Comparison of ENCODE assay signal across 13 cellular contexts in the genomic region with DNA sequence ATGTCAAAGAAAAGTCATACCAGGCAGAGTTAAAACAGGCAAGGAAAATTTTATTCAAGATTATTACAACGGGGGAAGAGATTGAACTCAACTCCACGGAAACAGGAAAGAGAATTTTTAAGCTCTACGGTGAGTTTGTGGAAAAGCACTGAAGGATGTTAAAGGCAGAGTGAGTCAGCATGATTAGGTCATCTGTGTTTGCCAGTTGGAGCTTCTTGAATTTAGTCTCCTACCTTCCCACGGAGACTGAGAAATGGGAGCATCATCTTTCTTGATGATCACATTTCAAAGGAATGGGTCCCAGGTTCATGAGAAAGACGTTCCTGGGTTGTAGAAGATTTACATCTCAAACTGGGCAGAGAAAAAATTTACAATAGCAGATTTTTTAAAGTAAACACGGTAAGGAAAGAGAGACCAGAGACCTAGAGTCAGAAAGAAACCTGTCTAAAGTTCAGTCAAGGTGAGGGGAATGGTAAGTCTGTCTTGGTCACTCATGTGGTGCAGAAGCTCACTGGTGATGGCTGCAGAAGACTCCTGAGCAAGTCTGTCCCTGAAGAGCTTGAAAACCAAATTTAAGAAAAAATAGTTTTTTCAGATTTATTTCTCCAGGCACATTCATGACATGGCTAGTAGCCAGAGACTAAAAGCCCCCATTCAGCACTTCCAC.
A peak's percentile ranks its signal among the peaks of the same experiment; 100 is the strongest.
DNase-seq lines count a peak whose midpoint lies in the region; ATAC-seq and TF ChIP-seq lines count a peak whose summit lies in the region.
"Had no signal": no experiment of that assay in that cellular context is flagged by ENCODE, and none has a peak within 500 bp of the region (broad histone marks: within the 10 kb centered on the region; RNA-seq: fewer than 3 reads in every experiment).

No MANE protein-coding gene starts in this region.

- H2AK5ac ChIP-seq in IMR-90 (ENCODE audit: low read depth, low read length): peak overlapping the region; percentile 93; the same call in 1 of the 2 replicates

- H2BK15ac ChIP-seq in IMR-90 (ENCODE audit: low read depth, low read length): peak overlapping the region; percentile 83

- H2BK5ac ChIP-seq in IMR-90 (ENCODE audit: low read depth, low read length, poor library complexity, severe bottlenecking): peak overlapping the region; percentile 99

- no peaks in the 10 kb centered on the region for H3K9me3 ChIP-seq in IMR-90 (ENCODE audit: control insufficient read depth, insufficient read depth, low read length)
- H3K9me3 ChIP-seq: upper lobe of right lung had no signal

- H4K8ac ChIP-seq in IMR-90 (ENCODE audit: low read depth in 2 of 2, low read length in 2 of 2): peak overlapping the region; percentile 87 to 97; a peak in 3 of 4 replicates

- DNase-seq in DMS 273 (lab: John Stamatoyannopoulos, UW; ENCODE audit: unreplicated experiment) (peak; percentile 66), IMR-90 (peak; percentile 99), astrocyte of the spinal cord (ENCODE audit: low read depth, low spot score) (peak; percentile 84), kidney epithelial cell (ENCODE audit: low read depth) (peak; percentile 79), NCI-H1694 (lab: John Stamatoyannopoulos, UW) (no peak), NCI-H146 (lab: John Stamatoyannopoulos, UW) (no peak)
- DNase-seq in stimulated activated CD4-positive, alpha-beta T cell treated with anti-CD3 and anti-CD28 coated beads, Interleukin-4, amount 100 ng/mL, for 4 hours: no peak
- DNase-seq: activated CD4-positive, alpha-beta memory T cell treated with anti-CD3 and anti-CD28 coated beads, Interleukin-2, amount 10 ng/mL, durations not matched to agents 7 days and 5 days; CD4-positive, alpha-beta memory T cell; effector CD4-positive, alpha-beta T cell; SW 1271; upper lobe of right lung had no signal

- no peaks in the 10 kb centered on the region for H4K20me1 ChIP-seq in IMR-90 (ENCODE audit: insufficient read depth, low read length)

- peak overlapping the region; percentile 34; the same call in 1 of the 2 replicates for H3K9ac ChIP-seq in IMR-90 (ENCODE audit: low read depth, low read length)

- H3K27me3 ChIP-seq in IMR-90 (ENCODE audit: control insufficient read depth, insufficient read depth, low read length) (no peaks in the 10 kb centered on the region), kidney epithelial cell (ENCODE audit: control insufficient read depth, insufficient read depth, low read length) (no peaks in the 10 kb centered on the region)
- H3K27me3 ChIP-seq: upper lobe of right lung had no signal

- POLR2A ChIA-PET in IMR-90 (lab: Charles Lee; ENCODE audit: unreplicated experiment): no interaction called here

- peak overlapping the region; percentile 99; the same call in 1 of the 2 replicates for H4K5ac ChIP-seq in IMR-90 (ENCODE audit: low read depth, low read length)

- H3K18ac ChIP-seq in IMR-90 (ENCODE audit: low read depth, low read length): peak overlapping the region; percentile 98

- WGBS in IMR-90 (ENCODE audit: extremely low coverage in 2 of 2, insufficient read length in 1 of 2), 2 experiments: no CpG with 5 or more reads among the region's 6 CpGs

- dilution Hi-C loops in IMR-90 (cut with HindIII; ENCODE audit: low sequenced_read_pairs, unreplicated experiment): no loop called here

- peak overlapping the region; percentile 77; the same call in 1 of the 2 replicates for H3K4me2 ChIP-seq in IMR-90 (ENCODE audit: low read depth, low read length)

- peak overlapping the region; percentile 97 for H3K4ac ChIP-seq in IMR-90 (ENCODE audit: low read depth, low read length)

- peak overlapping the region; percentile 94 for H4K91ac ChIP-seq in IMR-90 (ENCODE audit: insufficient read depth, low read depth, low read length)

- H3K14ac ChIP-seq in IMR-90 (replicated peaks; ENCODE audit: low read depth, low read length): peak overlapping the region; percentile 94

- peak overlapping the region; percentile 94 for H3K23ac ChIP-seq in IMR-90 (ENCODE audit: low read depth, low read length)

- no peak for TF ChIP-seq RAD21 in IMR-90 (IDR thresholded peaks at IDR 0.05; ENCODE audit: low read length)

- H3K36me3 ChIP-seq in IMR-90 (ENCODE audit: control insufficient read depth, insufficient read depth, low read length) (no peaks in the 10 kb centered on the region), kidney epithelial cell (ENCODE audit: control insufficient read depth, insufficient read depth, low read length) (no peaks in the 10 kb centered on the region)
- H3K36me3 ChIP-seq: upper lobe of right lung had no signal

- peak overlapping the region; percentile 95 for H3K27ac ChIP-seq in IMR-90 (ENCODE audit: insufficient read depth, low read length)
- H3K27ac ChIP-seq: upper lobe of right lung had no signal

- H3K56ac ChIP-seq in IMR-90 (ENCODE audit: extremely low read depth, insufficient read depth, low read length): peak overlapping the region; percentile 95

- H3K79me1 ChIP-seq in IMR-90 (ENCODE audit: low read depth in 1 of 2, low read length in 2 of 2): 0 out of 4 replicates have a peak, but pooled peaks cover 0 to 3% of the 10 kb centered on the region in 2 experiments

- BruUV-seq in IMR-90 (replicated peaks; lab: Mats Ljungman, UMichigan): no TSS peak

- H2AK9ac ChIP-seq in IMR-90 (replicated peaks; ENCODE audit: low read depth, low read length, poor library complexity): no peak overlapping the region

- in situ Hi-C loops in IMR-90 (cut with MboI; ENCODE audit: low sequenced_read_pairs) (no loop called here), astrocyte of the spinal cord (cut with HindIII; ENCODE audit: low sequenced_read_pairs) (no loop called here)

- no peak overlapping the region for H3K4me3 ChIP-seq in IMR-90 (ENCODE audit: insufficient read depth, low read depth, low read length)
- H3K4me3 ChIP-seq in astrocyte of the spinal cord (ENCODE audit: low read depth, low read length): no peak overlapping the region
- H3K4me3 ChIP-seq in kidney epithelial cell (ENCODE audit: low read depth, low read length): no peak overlapping the region
- H3K4me3 ChIP-seq: upper lobe of right lung had no signal

- ATAC-seq in IMR-90 (ENCODE audit: low read depth) (peak; percentile 85), HG03520 (IDR thresholded peaks at IDR 0.05; ENCODE audit: unreplicated experiment) (no peak)
- ATAC-seq: upper lobe of right lung had no signal

- peak overlapping the region; percentile 98 for H2BK120ac ChIP-seq in IMR-90 (ENCODE audit: low read depth, low read length)

- peak; percentile 32; the same call in 1 of the 2 replicates for TF ChIP-seq POLR2A in IMR-90 (IDR thresholded peaks at IDR 0.05; ENCODE audit: low read depth, low read length)

- peaks cover 11% of the 10 kb centered on the region for H3K4me1 ChIP-seq in IMR-90 (ENCODE audit: control insufficient read depth, insufficient read depth, low read length)
- H3K4me1 ChIP-seq: upper lobe of right lung had no signal

- H2BK20ac ChIP-seq in IMR-90 (ENCODE audit: low read depth, low read length): peak overlapping the region; percentile 99

- H2AFZ ChIP-seq in IMR-90 (replicated peaks; ENCODE audit: low read length, poor library complexity): peak overlapping the region; percentile 76

- intact Hi-C loops in IMR-90 (cut with micrococcal nuclease): loop anchor here (5.0 kb wide), 1 partner anchor 42 kb away; no protein-coding TSS in a partner anchor

- TF ChIP-seq CTCF in IMR-90 (conservative IDR thresholded peaks at IDR 0.05; ENCODE audit: low read depth, low read length): no peak
- no peak for TF ChIP-seq CTCF in astrocyte of the spinal cord (IDR thresholded peaks at IDR 0.05; ENCODE audit: low read depth, low read length)
- no peak for TF ChIP-seq CTCF in kidney epithelial cell (IDR thresholded peaks at IDR 0.05; ENCODE audit: insufficient read depth, low read length, poor library complexity, severe bottlenecking)

- CTCF ChIA-PET in IMR-90 (lab: Yijun Ruan, JAX): interaction anchor here (0.7 to 1.4 kb wide), 2 partner anchors 17 to 55 kb away, joined by 3 read pairs; no protein-coding TSS in a partner anchor

- H3K9me1 ChIP-seq in IMR-90 (ENCODE audit: insufficient read depth, low read length): peaks cover 3% of the 10 kb centered on the region

TF ChIP-seq in IMR-90, 13 proteins besides CTCF, POLR2A, EP300 and RAD21:
- TF ChIP-seq MAFK (IDR thresholded peaks at IDR 0.05; ENCODE audit: low read depth, low read length) (peak; percentile 59), CEBPB (IDR thresholded peaks at IDR 0.05; ENCODE audit: low read depth, low read length) (peak; percentile 43; the same call in 1 of the 2 replicates), RFX5 (IDR thresholded peaks at IDR 0.05; ENCODE audit: low read depth, low read length) (no peak), NFE2L2 (IDR thresholded peaks at IDR 0.05; ENCODE audit: low read depth, low read length) (peak; percentile 90), FOS (IDR thresholded peaks at IDR 0.05; ENCODE audit: low read depth, low read length) (peak; percentile 59)
TF ChIP-seq in IMR-90: peak in this region for 4.

Comparison
In these comparisons a context has a peak if more than half of its experiments do, and no peak if none do; other contexts are left out.
1. DNase-seq: peak in DMS 273 (single experiment), IMR-90 (single experiment), astrocyte of the spinal cord (single experiment) and kidney epithelial cell (single experiment); none in stimulated activated CD4-positive, alpha-beta T cell treated with anti-CD3 and anti-CD28 coated beads, Interleukin-4, amount 100 ng/mL, for 4 hours (0 of 2), NCI-H1694 (single experiment) and NCI-H146 (single experiment).